19 cellular contexts compared by ENCODE assay signal in genomic region chr16:1510941-1511351, GRCh38. TPM values are rescaled to one million over a fixed set of nuclear protein-coding genes. Genes with fewer than 3 reads are reported as not detected.
"Had no signal": no experiment of that assay in that cellular context is flagged by ENCODE, and none has a peak within 500 bp of the region (broad histone marks: within the 10 kb centered on the region; RNA-seq: fewer than 3 reads in every experiment).

No MANE protein-coding gene starts in this region.

- H3K4me3 ChIP-seq: adrenal gland, lower lobe of right lung, vagina had no signal

- H3K4me1 ChIP-seq: parathyroid adenoma had no signal

- H3K27ac ChIP-seq: parathyroid adenoma had no signal

- H3K27me3 ChIP-seq: adrenal gland, vagina had no signal

- H3K9me3 ChIP-seq: vagina had no signal

- DNase-seq: activated CD4-positive, alpha-beta T cell treated with anti-CD3 and anti-CD28 coated beads, Interleukin-2, amount 50 U/mL, for 1 hour; activated CD8-positive, alpha-beta memory T cell treated with anti-CD3 and anti-CD28 coated beads, Interleukin-2, amount 50 U/mL, for 48 hours; activated gamma-delta T cell; adrenal gland; foreskin melanocyte; lower lobe of right lung; retina; stimulated activated CD4-positive, alpha-beta T cell treated with anti-CD3 and anti-CD28 coated beads, Interleukin-2, amount 100 ng/mL, for 24 hours; stimulated activated naive CD8-positive, alpha-beta T cell treated with anti-CD3 and anti-CD28 coated beads, Interleukin-15, Interleukin-2, amounts not matched to agents 100 U/mL and 50 U/mL, for 24 hours; T-cell; T-helper 9 cell had no signal

- ATAC-seq: natural killer cell treated with Interleukin-12 subunit alpha and Interleukin-12 subunit beta and Interleukin-15 and Interleukin-18, amount 100 ng/mL, for 72 hours; SK-N-SH treated with all-trans-retinoic acid at 6 μM for 48 hours; stimulated activated naive CD8-positive, alpha-beta T cell treated with anti-CD3 and anti-CD28 coated beads, Interleukin-15, Interleukin-2, amounts not matched to agents 100 U/mL and 50 U/mL, for 24 hours; T-cell had no signal

RNA-seq across cellular contexts. Expression of gene PTX4, which starts 22.2 kb away (rescaled TPM):
- total RNA-seq: activated naive CD4-positive, alpha-beta T cell treated with anti-CD3 and anti-CD28 coated beads, Interleukin-2, amount 50 U/mL, for 72 hours; chondrocyte; epithelial cell of proximal tubule; lower lobe of right lung; mesothelial cell of epicardium; vagina had no signal

RNA-seq across cellular contexts. Expression of gene TMEM204, which starts 22.5 kb away (rescaled TPM):
- total RNA-seq: epithelial cell of proximal tubule had no signal
